ENCODE assay signal across 11 cellular contexts in genomic region chr12:96889273-96889933, GRCh38. TPM values are rescaled to one million over a fixed set of nuclear protein-coding genes. Genes with fewer than 3 reads are reported as not detected.
DNase-seq lines count a peak whose midpoint lies in the region; ATAC-seq and TF ChIP-seq lines count a peak whose summit lies in the region.
"Had no signal": no experiment of that assay in that cellular context is flagged by ENCODE, and none has a peak within 500 bp of the region (broad histone marks: within the 10 kb centered on the region; RNA-seq: fewer than 3 reads in every experiment).

No MANE protein-coding gene starts in this region.

- H3K4me3 ChIP-seq in cardiac fibroblast (replicated peaks in 1 of 2; ENCODE audit: low read depth in 2 of 2, low read length in 2 of 2), result no peak overlapping the region
- H3K4me3 ChIP-seq: coronary artery, sigmoid colon had no signal

- no peak for TF ChIP-seq RAD21 in Ishikawa (IDR thresholded peaks at IDR 0.05; ENCODE audit: low read depth)

- no peak for TF ChIP-seq CTCF in cardiac fibroblast (IDR thresholded peaks at IDR 0.05; ENCODE audit: low read depth, low read length)

- peak; percentile 72 for ATAC-seq in activated CD4-positive, CD25-positive, alpha-beta regulatory T cell treated with anti-CD3 and anti-CD28 coated beads, Interleukin-2, amount 50 U/mL, for 24 hours
- no peak for ATAC-seq in HG02885 (IDR thresholded peaks at IDR 0.05; ENCODE audit: poor library complexity, unreplicated experiment)

- no peak for DNase-seq in activated CD4-positive, CD25-positive, alpha-beta regulatory T cell (lab: John Stamatoyannopoulos, UW)
- DNase-seq in cardiac fibroblast (ENCODE audit: low read depth in 2 of 2) (peak; percentile 57 to 87), pulmonary artery endothelial cell (ENCODE audit: low read depth, low spot score) (peak; percentile 47), NCI-H1694 treated with DMSO at 0.1 percent for 48 hours (lab: John Stamatoyannopoulos, UW) (no peak), iPS-NIHi7 (ENCODE audit: extremely low spot score) (no peak)
- DNase-seq: NK-92 treated with Interleukin-12 subunit alpha and Interleukin-12 subunit beta, amount 100 ng/mL, for 24 hours; sigmoid colon had no signal

- TF ChIP-seq EP300 in Ishikawa (IDR thresholded peaks at IDR 0.05; ENCODE audit: borderline replicate concordance), result peak; percentile 50; the same call in 1 of the 2 replicates

TF ChIP-seq in Ishikawa, 13 proteins besides CTCF, POLR2A, EP300 and RAD21:
- no peak for TF ChIP-seq ZBTB7A (IDR thresholded peaks at IDR 0.05; ENCODE audit: low read depth)
- TF ChIP-seq TEAD4 (IDR thresholded peaks at IDR 0.05), result peak; percentile 55
- no peak for TF ChIP-seq REST (IDR thresholded peaks at IDR 0.05; ENCODE audit: low read depth)
- TF ChIP-seq CREB1 (IDR thresholded peaks at IDR 0.05; ENCODE audit: low read depth), result no peak
- no peak for TF ChIP-seq TAF1 (IDR thresholded peaks at IDR 0.05; ENCODE audit: low read depth)

RNA-seq across cellular contexts. Expression of gene NEDD1, which starts 17.7 kb away (rescaled TPM):
- 30.7 and 48.8 TPM in 2 replicates for total RNA-seq in pulmonary artery endothelial cell

Comparison
In these comparisons a context has a peak if more than half of its experiments do, and no peak if none do; other contexts are left out.
1. DNase-seq: peak in cardiac fibroblast (2 of 2) and pulmonary artery endothelial cell (single experiment); none in activated CD4-positive, CD25-positive, alpha-beta regulatory T cell (0 of 4), NCI-H1694 treated with DMSO at 0.1 percent for 48 hours (single experiment) and iPS-NIHi7 (single experiment).